Comparison of ENCODE assay signal across 20 cellular contexts in the genomic region with DNA sequence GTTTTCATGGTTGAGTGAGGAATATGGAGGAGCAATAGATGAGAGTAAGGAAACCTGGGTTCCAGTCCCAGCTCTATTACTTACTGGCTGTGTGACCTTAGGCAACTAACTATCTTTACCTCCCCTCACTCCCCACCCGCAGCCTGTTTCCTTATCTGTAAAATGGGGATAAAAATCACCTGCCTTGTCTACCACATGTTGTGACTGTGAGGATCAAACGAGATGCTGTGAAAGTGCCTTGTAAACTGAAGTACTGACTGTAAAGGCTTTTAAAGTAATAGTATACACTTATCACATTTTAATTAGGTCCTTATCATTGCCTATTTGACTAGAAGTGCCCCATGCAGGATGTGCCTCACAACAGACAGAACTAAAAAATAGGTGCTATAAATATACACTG.
"Had no signal": no experiment of that assay in that cellular context is flagged by ENCODE, and none has a peak within 500 bp of the region (broad histone marks: within the 10 kb centered on the region; RNA-seq: fewer than 3 reads in every experiment).

No MANE protein-coding gene starts in this region.

- FAIRE-seq: astrocyte, colon, frontal cortex, keratinocyte had no signal

- H3K4me1 ChIP-seq: uterus had no signal

- H3K9me3 ChIP-seq: esophagus muscularis mucosa, uterus had no signal

- DNase-seq: activated B cell treated with CpG ODN at 0.5 μM for 24 hours; activated CD4-positive, alpha-beta T cell treated with anti-CD3 and anti-CD28 coated beads for 36 hours; activated CD4-positive, alpha-beta T cell treated with anti-CD3 and anti-CD28 coated beads, Interleukin-2, amount 50 U/mL, for 4 hours; activated CD8-positive, alpha-beta memory T cell treated with anti-CD3 and anti-CD28 coated beads for 24 hours; activated CD8-positive, alpha-beta memory T cell treated with anti-CD3 and anti-CD28 coated beads, Interleukin-2, amount 50 U/mL, for 4 hours; activated naive CD4-positive, alpha-beta T cell treated with Interleukin-2 at 50 U/mL for 16 hours; activated naive CD8-positive, alpha-beta T cell treated with anti-CD3 and anti-CD28 coated beads for 36 hours; activated T-cell treated with anti-CD3 and anti-CD28 coated beads, Interleukin-2, amount 50 U/mL, for 4 hours; effector memory CD8-positive, alpha-beta T cell; natural killer cell; stimulated activated CD4-positive, alpha-beta T cell treated with anti-CD3 and anti-CD28 coated beads, Interleukin-12 subunit alpha, Interleukin-12 subunit beta, amount 100 ng/mL, for 4 hours; stimulated activated naive CD8-positive, alpha-beta T cell treated with anti-CD3 and anti-CD28 coated beads, Interleukin-15, amount 100 ng/mL, for 72 hours; T-helper 9 cell; trophoblast cell; uterus had no signal

- H3K4me3 ChIP-seq: esophagus muscularis mucosa, uterus had no signal

- H3K36me3 ChIP-seq: uterus had no signal

- H3K27ac ChIP-seq: esophagus muscularis mucosa, uterus had no signal

- H3K27me3 ChIP-seq: esophagus muscularis mucosa, uterus had no signal

- ATAC-seq: activated CD4-positive, alpha-beta T cell treated with anti-CD3 and anti-CD28 coated beads for 36 hours; activated T-cell treated with anti-CD3 and anti-CD28 coated beads, Interleukin-2, amount 50 U/mL, for 4 hours; effector memory CD8-positive, alpha-beta T cell; natural killer cell; stimulated activated naive CD8-positive, alpha-beta T cell treated with anti-CD3 and anti-CD28 coated beads, Interleukin-15, amount 100 ng/mL, for 72 hours had no signal
